13 cellular contexts compared by ENCODE assay signal in genomic region chr5:14594378-14595074, GRCh38. TPM values are rescaled to one million over a fixed set of nuclear protein-coding genes. Genes with fewer than 3 reads are reported as not detected.
DNase-seq lines count a peak whose midpoint lies in the region; ATAC-seq and TF ChIP-seq lines count a peak whose summit lies in the region.
"Had no signal": no experiment of that assay in that cellular context is flagged by ENCODE, and none has a peak within 500 bp of the region (broad histone marks: within the 10 kb centered on the region; RNA-seq: fewer than 3 reads in every experiment).

No MANE protein-coding gene starts in this region.

- H3K4me3 Mint-ChIP-seq in activated naive CD8-positive, alpha-beta T cell: peak overlapping the region; percentile 83
- H3K4me3 Mint-ChIP-seq in natural killer cell treated with Interleukin-12 subunit alpha and Interleukin-12 subunit beta and Interleukin-15 and Interleukin-18, amount 100 ng/mL, for 72 hours: peak overlapping the region; percentile 88
- H3K4me3 Mint-ChIP-seq: GM23338 had no signal

- no peak for DNase-seq in natural killer cell treated with Interleukin-12 subunit alpha and Interleukin-12 subunit beta and Interleukin-15 and Interleukin-18, amount 100 ng/mL, for 72 hours (ENCODE audit: low spot score)
- no peak for DNase-seq in stimulated activated CD4-positive, alpha-beta T cell treated with anti-CD3 and anti-CD28 coated beads, Interleukin-2, amount 100 ng/mL, for 24 hours
- DNase-seq in NCI-H524 treated with DMSO at 0.1 percent for 48 hours (lab: John Stamatoyannopoulos, UW): no peak
- DNase-seq in GM03348 (ENCODE audit: low spot score): no peak
- DNase-seq in GDM1 (lab: John Stamatoyannopoulos, UW): no peak
- DNase-seq: aorta, gastrocnemius medialis, NCI-H1048, NCI-H524 had no signal

- peak in 1 of 2 donors; percentile 46 for ATAC-seq in natural killer cell treated with Interleukin-12 subunit alpha and Interleukin-12 subunit beta and Interleukin-15 and Interleukin-18, amount 100 ng/mL, for 72 hours
- ATAC-seq: gastrocnemius medialis, GM23338 had no signal

- no peaks in the 10 kb centered on the region for H3K27me3 Mint-ChIP-seq in activated naive CD8-positive, alpha-beta T cell
- no peaks in the 10 kb centered on the region for H3K27me3 Mint-ChIP-seq in natural killer cell treated with Interleukin-12 subunit alpha and Interleukin-12 subunit beta and Interleukin-15 and Interleukin-18, amount 100 ng/mL, for 72 hours

- no peaks in the 10 kb centered on the region for H3K9me3 ChIP-seq in HEK293 (ENCODE audit: control insufficient read depth, insufficient read depth, low read depth, low read length)
- H3K9me3 ChIP-seq: gastrocnemius medialis had no signal

- no peaks in the 10 kb centered on the region for H3K4me1 ChIP-seq in HEK293 (ENCODE audit: control insufficient read depth, insufficient read depth, low read length)
- H3K4me1 ChIP-seq: gastrocnemius medialis had no signal

- CTCF ChIA-PET in HEK293 (lab: Yijun Ruan, JAX): interaction anchor here (0.5 to 0.7 kb wide), 3 partner anchors 78 to 189 kb away, joined by 3 to 4 read pairs (median 3); no protein-coding TSS in a partner anchor

- TF ChIP-seq CTCF in C4-2B (conservative IDR thresholded peaks at IDR 0.05) (no peak), HEK293 (tag by site-specific recombination; IDR thresholded peaks at IDR 0.05) (no peak)

- H3K27ac Mint-ChIP-seq in activated naive CD8-positive, alpha-beta T cell: peak overlapping the region; percentile 99
- peak overlapping the region; percentile 91 to 93 for H3K27ac Mint-ChIP-seq in natural killer cell treated with Interleukin-12 subunit alpha and Interleukin-12 subunit beta and Interleukin-15 and Interleukin-18, amount 100 ng/mL, for 72 hours
- H3K27ac Mint-ChIP-seq: GM23338 had no signal

- H3K27ac ChIP-seq in C4-2B (peak overlapping the region; percentile 57), HEK293 (ENCODE audit: extremely low read depth, low read depth, low read length) (no peak overlapping the region)
- H3K27ac ChIP-seq: gastrocnemius medialis had no signal

- peaks cover 90% of the 10 kb centered on the region for H3K4me1 Mint-ChIP-seq in activated naive CD8-positive, alpha-beta T cell (ENCODE audit: low read depth)
- peaks cover 69 to 79% of the 10 kb centered on the region in 2 donors for H3K4me1 Mint-ChIP-seq in natural killer cell treated with Interleukin-12 subunit alpha and Interleukin-12 subunit beta and Interleukin-15 and Interleukin-18, amount 100 ng/mL, for 72 hours (ENCODE audit: low read depth in 2 of 2)

- no peak overlapping the region for H3K4me3 ChIP-seq in HEK293 (ENCODE audit: low read depth, low read length)
- H3K4me3 ChIP-seq: gastrocnemius medialis, GM23338 had no signal

- POLR2A ChIA-PET in HEK293 (lab: Yijun Ruan, JAX): interaction anchor here (0.6 kb wide), 1 partner anchor 50 kb away, joined by 7 read pairs; no protein-coding TSS in a partner anchor

- no peaks in the 10 kb centered on the region for H3K9me3 Mint-ChIP-seq in activated naive CD8-positive, alpha-beta T cell (ENCODE audit: low read depth)
- no peaks in the 10 kb centered on the region for H3K9me3 Mint-ChIP-seq in natural killer cell treated with Interleukin-12 subunit alpha and Interleukin-12 subunit beta and Interleukin-15 and Interleukin-18, amount 100 ng/mL, for 72 hours

- no peaks in the 10 kb centered on the region for H3K36me3 ChIP-seq in HEK293 (ENCODE audit: control insufficient read depth in 2 of 2, insufficient read depth in 1 of 2, low read length in 2 of 2)
- H3K36me3 ChIP-seq: gastrocnemius medialis had no signal

- no peaks in the 10 kb centered on the region for H3K36me3 Mint-ChIP-seq in activated naive CD8-positive, alpha-beta T cell
- no peaks in the 10 kb centered on the region for H3K36me3 Mint-ChIP-seq in natural killer cell treated with Interleukin-12 subunit alpha and Interleukin-12 subunit beta and Interleukin-15 and Interleukin-18, amount 100 ng/mL, for 72 hours

TF ChIP-seq in HEK293, 187 proteins besides CTCF, POLR2A, EP300 and RAD21:
- TF ChIP-seq ZBTB48 (tag by site-specific recombination; IDR thresholded peaks at IDR 0.05) (0 out of 2 replicates have a peak, but pooled peaks have one; percentile 44), ZNF555 (tag by site-specific recombination; conservative IDR thresholded peaks at IDR 0.05) (no peak)

RNA-seq across cellular contexts. Expression of gene OTULINL, which starts 12.9 kb away (rescaled TPM):
- total RNA-seq in natural killer cell treated with Interleukin-12 subunit alpha and Interleukin-12 subunit beta and Interleukin-15 and Interleukin-18, amount 100 ng/mL, for 72 hours: 10 to 100 TPM; 10.7 to 14.6 TPM
